1 cellular context compared by ENCODE assay signal in the genomic region with DNA sequence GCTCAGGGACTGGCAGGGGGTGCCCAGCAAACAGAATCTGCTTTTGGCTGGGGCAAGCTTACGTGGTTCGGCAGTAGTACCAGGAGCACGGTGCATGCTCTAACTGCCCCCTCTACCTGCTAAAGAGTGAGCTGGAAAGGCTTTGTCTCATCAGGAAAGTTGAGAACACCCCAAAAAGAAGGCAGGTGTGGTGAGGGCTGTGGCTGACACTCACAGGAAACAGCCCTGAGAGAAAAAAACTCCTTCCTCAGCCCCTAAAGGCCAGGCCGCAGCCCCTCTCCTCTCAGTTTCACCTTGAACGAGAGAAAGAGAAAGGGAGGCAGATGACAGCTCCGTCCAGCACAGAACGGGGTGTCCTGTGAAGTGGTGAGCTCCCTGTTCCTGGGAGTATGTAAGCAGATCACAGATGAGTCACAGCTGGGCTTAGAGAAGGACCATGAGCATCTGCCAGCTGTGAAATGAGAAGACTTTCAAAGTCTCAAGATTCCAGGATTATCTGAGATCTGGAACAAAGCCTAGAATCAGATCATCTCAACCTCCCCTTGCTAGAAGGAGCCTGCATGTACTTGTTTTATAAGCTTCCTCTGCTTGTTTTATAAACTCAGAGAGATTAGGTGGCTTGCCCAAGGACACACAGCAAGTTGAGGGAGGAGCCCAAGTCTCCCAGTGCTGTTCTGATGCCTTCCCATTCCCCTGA.
TF ChIP-seq lines count a peak whose summit lies in the region.

No MANE protein-coding gene starts in this region.

TF ChIP-seq in K562, 482 proteins besides CTCF, POLR2A, EP300 and RAD21 (continues in another document):
- TF ChIP-seq, protein P1, sequence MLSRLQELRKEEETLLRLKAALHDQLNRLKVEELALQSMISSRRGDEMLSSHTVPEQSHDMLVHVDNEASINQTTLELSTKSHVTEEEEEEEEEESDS (CRISPR knock-in tag; IDR thresholded peaks at IDR 0.05) = no peak
- TF ChIP-seq MEF2A (IDR thresholded peaks at IDR 0.05; ENCODE audit: control insufficient read depth, low read depth, low read length) (no peak), ZNF707 (CRISPR knock-in tag; conservative IDR thresholded peaks at IDR 0.05) (0 out of 2 replicates have a peak, but pooled peaks have one; percentile 33), KAT7 (CRISPR knock-in tag; IDR thresholded peaks at IDR 0.05; ENCODE audit: borderline replicate concordance) (no peak), JUN (IDR thresholded peaks at IDR 0.05; ENCODE audit: borderline replicate concordance, low read depth, low read length) (peak; percentile 14; the same call in 1 of the 2 replicates), JUN (CRISPR knock-in tag; IDR thresholded peaks at IDR 0.05; ENCODE audit: borderline replicate concordance) (no peak), ZNF766 (CRISPR knock-in tag; conservative IDR thresholded peaks at IDR 0.05) (no peak), MECOM (CRISPR knock-in tag; IDR thresholded peaks at IDR 0.05) (no peak), FOXK1 (CRISPR knock-in tag; IDR thresholded peaks at IDR 0.05; ENCODE audit: borderline replicate concordance) (no peak), SMARCA5 (IDR thresholded peaks at IDR 0.05) (peak; percentile 50; the same call in 1 of the 2 replicates), GABPB2 (CRISPR knock-in tag; conservative IDR thresholded peaks at IDR 0.05) (no peak), PRMT5 (CRISPR knock-in tag; IDR thresholded peaks at IDR 0.05) (no peak), ZFP36 (IDR thresholded peaks at IDR 0.05; ENCODE audit: low read depth, low read length, partially characterized antibody) (peak; percentile 79), SIN3B (IDR thresholded peaks at IDR 0.05; ENCODE audit: low read depth) (no peak), HDGF (IDR thresholded peaks at IDR 0.05) (no peak), ZNF274 (IDR thresholded peaks at IDR 0.05; ENCODE audit: borderline replicate concordance, low read depth, low read length) (no peak), FOXJ3 (CRISPR knock-in tag; IDR thresholded peaks at IDR 0.05) (no peak), HDAC2 (IDR thresholded peaks at IDR 0.05) (peak; percentile 63; the same call in 1 of the 2 replicates), HMGN3 (IDR thresholded peaks at IDR 0.05; ENCODE audit: borderline replicate concordance, extremely low read depth, insufficient read length, low read depth, low read length) (no peak), POLR3A (IDR thresholded peaks at IDR 0.05; ENCODE audit: borderline replicate concordance, extremely low read depth, insufficient read depth, insufficient read length) (no peak), THRAP3 (IDR thresholded peaks at IDR 0.05; ENCODE audit: borderline replicate concordance) (no peak), RHOXF2B (CRISPR knock-in tag; conservative IDR thresholded peaks at IDR 0.05) (no peak), SAP30 (IDR thresholded peaks at IDR 0.05; ENCODE audit: borderline replicate concordance, insufficient read depth, low read depth, low read length, poor library complexity, severe bottlenecking) (no peak), ZBED1 (IDR thresholded peaks at IDR 0.05) (no peak), BCOR (IDR thresholded peaks at IDR 0.05) (peak; percentile 93), ARHGAP35 (IDR thresholded peaks at IDR 0.05; ENCODE audit: partially characterized antibody) (no peak), XRCC4 (IDR thresholded peaks at IDR 0.05; ENCODE audit: extremely low read depth, insufficient read depth, insufficient read length) (no peak), KDM1A (IDR thresholded peaks at IDR 0.05) (peak in 1 of 2 experiments; percentile 77), ZNF140 (CRISPR knock-in tag; IDR thresholded peaks at IDR 0.05) (no peak), U2AF2 (optimal IDR thresholded peaks at IDR 0.05; ENCODE audit: low read depth, low read length) (no peak), HNRNPH1 (optimal IDR thresholded peaks at IDR 0.05; ENCODE audit: low read depth, low read length) (no peak), E2F3 (CRISPR knock-in tag; IDR thresholded peaks at IDR 0.05) (no peak), RBM25 (IDR thresholded peaks at IDR 0.05; ENCODE audit: low read depth, low read length, severe bottlenecking) (peak; percentile 88), KLF16 (IDR thresholded peaks at IDR 0.05) (no peak), RFX5 (IDR thresholded peaks at IDR 0.05; ENCODE audit: low read depth, low read length) (no peak), ETV5 (CRISPR knock-in tag; IDR thresholded peaks at IDR 0.05; ENCODE audit: low read depth) (no peak), SRSF1 (IDR thresholded peaks at IDR 0.05; ENCODE audit: low read depth, low read length) (no peak), PHF8 (IDR thresholded peaks at IDR 0.05; ENCODE audit: borderline replicate concordance, low read length) (no peak), TAF1 (IDR thresholded peaks at IDR 0.05; ENCODE audit: control insufficient read depth, extremely low read depth, insufficient read depth, low read length, severe bottlenecking) (no peak), CHD4 (IDR thresholded peaks at IDR 0.05; ENCODE audit: insufficient read depth, insufficient replicate concordance, low read depth, low read length, poor library complexity, severe bottlenecking) (peak; percentile 58), GABPA (tag; conservative IDR thresholded peaks at IDR 0.05; ENCODE audit: low read depth) (0 out of 2 replicates have a peak, but pooled peaks have one; percentile 1), ILF3 (IDR thresholded peaks at IDR 0.05; ENCODE audit: borderline replicate concordance) (no peak), RBM34 (IDR thresholded peaks at IDR 0.05; ENCODE audit: borderline replicate concordance, insufficient read depth, low read length) (no peak), FOSL1 (tag; conservative IDR thresholded peaks at IDR 0.05) (peak; percentile 75), ZEB2 (IDR thresholded peaks at IDR 0.05) (no peak), ADNP (tag; IDR thresholded peaks at IDR 0.05) (peak; percentile 75; the same call in 1 of the 2 replicates)
- TF ChIP-seq, protein P2, sequence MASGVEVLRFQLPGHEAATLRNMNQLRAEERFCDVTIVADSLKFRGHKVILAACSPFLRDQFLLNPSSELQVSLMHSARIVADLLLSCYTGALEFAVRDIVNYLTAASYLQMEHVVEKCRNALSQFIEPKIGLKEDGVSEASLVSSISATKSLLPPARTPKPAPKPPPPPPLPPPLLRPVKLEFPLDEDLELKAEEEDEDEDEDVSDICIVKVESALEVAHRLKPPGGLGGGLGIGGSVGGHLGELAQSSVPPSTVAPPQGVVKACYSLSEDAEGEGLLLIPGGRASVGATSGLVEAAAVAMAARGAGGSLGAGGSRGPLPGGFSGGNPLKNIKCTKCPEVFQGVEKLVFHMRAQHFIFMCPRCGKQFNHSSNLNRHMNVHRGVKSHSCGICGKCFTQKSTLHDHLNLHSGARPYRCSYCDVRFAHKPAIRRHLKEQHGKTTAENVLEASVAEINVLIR (CRISPR knock-in tag; IDR thresholded peaks at IDR 0.05) = no peak
- TF ChIP-seq, protein P3, sequence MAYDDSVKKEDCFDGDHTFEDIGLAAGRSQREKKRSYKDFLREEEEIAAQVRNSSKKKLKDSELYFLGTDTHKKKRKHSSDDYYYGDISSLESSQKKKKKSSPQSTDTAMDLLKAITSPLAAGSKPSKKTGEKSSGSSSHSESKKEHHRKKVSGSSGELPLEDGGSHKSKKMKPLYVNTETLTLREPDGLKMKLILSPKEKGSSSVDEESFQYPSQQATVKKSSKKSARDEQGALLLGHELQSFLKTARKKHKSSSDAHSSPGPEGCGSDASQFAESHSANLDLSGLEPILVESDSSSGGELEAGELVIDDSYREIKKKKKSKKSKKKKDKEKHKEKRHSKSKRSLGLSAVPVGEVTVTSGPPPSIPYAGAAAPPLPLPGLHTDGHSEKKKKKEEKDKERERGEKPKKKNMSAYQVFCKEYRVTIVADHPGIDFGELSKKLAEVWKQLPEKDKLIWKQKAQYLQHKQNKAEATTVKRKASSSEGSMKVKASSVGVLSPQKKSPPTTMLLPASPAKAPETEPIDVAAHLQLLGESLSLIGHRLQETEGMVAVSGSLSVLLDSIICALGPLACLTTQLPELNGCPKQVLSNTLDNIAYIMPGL (CRISPR knock-in tag; IDR thresholded peaks at IDR 0.05) = no peak
- TF ChIP-seq, protein P4, sequence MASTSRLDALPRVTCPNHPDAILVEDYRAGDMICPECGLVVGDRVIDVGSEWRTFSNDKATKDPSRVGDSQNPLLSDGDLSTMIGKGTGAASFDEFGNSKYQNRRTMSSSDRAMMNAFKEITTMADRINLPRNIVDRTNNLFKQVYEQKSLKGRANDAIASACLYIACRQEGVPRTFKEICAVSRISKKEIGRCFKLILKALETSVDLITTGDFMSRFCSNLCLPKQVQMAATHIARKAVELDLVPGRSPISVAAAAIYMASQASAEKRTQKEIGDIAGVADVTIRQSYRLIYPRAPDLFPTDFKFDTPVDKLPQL (IDR thresholded peaks at IDR 0.05; ENCODE audit: extremely low read depth, insufficient read length) = no peak
- TF ChIP-seq, protein P5, sequence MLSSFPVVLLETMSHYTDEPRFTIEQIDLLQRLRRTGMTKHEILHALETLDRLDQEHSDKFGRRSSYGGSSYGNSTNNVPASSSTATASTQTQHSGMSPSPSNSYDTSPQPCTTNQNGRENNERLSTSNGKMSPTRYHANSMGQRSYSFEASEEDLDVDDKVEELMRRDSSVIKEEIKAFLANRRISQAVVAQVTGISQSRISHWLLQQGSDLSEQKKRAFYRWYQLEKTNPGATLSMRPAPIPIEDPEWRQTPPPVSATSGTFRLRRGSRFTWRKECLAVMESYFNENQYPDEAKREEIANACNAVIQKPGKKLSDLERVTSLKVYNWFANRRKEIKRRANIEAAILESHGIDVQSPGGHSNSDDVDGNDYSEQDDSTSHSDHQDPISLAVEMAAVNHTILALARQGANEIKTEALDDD (IDR thresholded peaks at IDR 0.05) = 0 out of 2 replicates have a peak, but pooled peaks have one; percentile 9
- TF ChIP-seq, protein P6, sequence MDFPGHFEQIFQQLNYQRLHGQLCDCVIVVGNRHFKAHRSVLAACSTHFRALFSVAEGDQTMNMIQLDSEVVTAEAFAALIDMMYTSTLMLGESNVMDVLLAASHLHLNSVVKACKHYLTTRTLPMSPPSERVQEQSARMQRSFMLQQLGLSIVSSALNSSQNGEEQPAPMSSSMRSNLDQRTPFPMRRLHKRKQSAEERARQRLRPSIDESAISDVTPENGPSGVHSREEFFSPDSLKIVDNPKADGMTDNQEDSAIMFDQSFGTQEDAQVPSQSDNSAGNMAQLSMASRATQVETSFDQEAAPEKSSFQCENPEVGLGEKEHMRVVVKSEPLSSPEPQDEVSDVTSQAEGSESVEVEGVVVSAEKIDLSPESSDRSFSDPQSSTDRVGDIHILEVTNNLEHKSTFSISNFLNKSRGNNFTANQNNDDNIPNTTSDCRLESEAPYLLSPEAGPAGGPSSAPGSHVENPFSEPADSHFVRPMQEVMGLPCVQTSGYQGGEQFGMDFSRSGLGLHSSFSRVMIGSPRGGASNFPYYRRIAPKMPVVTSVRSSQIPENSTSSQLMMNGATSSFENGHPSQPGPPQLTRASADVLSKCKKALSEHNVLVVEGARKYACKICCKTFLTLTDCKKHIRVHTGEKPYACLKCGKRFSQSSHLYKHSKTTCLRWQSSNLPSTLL (IDR thresholded peaks at IDR 0.05) = no peak
- TF ChIP-seq, protein P7, sequence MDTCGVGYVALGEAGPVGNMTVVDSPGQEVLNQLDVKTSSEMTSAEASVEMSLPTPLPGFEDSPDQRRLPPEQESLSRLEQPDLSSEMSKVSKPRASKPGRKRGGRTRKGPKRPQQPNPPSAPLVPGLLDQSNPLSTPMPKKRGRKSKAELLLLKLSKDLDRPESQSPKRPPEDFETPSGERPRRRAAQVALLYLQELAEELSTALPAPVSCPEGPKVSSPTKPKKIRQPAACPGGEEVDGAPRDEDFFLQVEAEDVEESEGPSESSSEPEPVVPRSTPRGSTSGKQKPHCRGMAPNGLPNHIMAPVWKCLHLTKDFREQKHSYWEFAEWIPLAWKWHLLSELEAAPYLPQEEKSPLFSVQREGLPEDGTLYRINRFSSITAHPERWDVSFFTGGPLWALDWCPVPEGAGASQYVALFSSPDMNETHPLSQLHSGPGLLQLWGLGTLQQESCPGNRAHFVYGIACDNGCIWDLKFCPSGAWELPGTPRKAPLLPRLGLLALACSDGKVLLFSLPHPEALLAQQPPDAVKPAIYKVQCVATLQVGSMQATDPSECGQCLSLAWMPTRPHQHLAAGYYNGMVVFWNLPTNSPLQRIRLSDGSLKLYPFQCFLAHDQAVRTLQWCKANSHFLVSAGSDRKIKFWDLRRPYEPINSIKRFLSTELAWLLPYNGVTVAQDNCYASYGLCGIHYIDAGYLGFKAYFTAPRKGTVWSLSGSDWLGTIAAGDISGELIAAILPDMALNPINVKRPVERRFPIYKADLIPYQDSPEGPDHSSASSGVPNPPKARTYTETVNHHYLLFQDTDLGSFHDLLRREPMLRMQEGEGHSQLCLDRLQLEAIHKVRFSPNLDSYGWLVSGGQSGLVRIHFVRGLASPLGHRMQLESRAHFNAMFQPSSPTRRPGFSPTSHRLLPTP (IDR thresholded peaks at IDR 0.05; ENCODE audit: borderline replicate concordance, extremely low read depth, insufficient read length) = no peak
- TF ChIP-seq, protein P8, sequence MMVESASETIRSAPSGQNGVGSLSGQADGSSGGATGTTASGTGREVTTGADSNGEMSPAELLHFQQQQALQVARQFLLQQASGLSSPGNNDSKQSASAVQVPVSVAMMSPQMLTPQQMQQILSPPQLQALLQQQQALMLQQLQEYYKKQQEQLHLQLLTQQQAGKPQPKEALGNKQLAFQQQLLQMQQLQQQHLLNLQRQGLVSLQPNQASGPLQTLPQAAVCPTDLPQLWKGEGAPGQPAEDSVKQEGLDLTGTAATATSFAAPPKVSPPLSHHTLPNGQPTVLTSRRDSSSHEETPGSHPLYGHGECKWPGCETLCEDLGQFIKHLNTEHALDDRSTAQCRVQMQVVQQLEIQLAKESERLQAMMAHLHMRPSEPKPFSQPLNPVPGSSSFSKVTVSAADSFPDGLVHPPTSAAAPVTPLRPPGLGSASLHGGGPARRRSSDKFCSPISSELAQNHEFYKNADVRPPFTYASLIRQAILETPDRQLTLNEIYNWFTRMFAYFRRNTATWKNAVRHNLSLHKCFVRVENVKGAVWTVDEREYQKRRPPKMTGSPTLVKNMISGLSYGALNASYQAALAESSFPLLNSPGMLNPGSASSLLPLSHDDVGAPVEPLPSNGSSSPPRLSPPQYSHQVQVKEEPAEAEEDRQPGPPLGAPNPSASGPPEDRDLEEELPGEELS (CRISPR knock-in tag; IDR thresholded peaks at IDR 0.05; ENCODE audit: borderline replicate concordance) = no peak
- TF ChIP-seq, protein P9, sequence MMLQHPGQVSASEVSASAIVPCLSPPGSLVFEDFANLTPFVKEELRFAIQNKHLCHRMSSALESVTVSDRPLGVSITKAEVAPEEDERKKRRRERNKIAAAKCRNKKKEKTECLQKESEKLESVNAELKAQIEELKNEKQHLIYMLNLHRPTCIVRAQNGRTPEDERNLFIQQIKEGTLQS (IDR thresholded peaks at IDR 0.05) = peak; percentile 37; the same call in 1 of the 2 replicates
- TF ChIP-seq, protein P9 (CRISPR knock-in tag; conservative IDR thresholded peaks at IDR 0.05) = no peak
